8 cellular contexts compared by ENCODE assay signal in genomic region chr20:36792422-36792821, GRCh38. TPM values are rescaled to one million over a fixed set of nuclear protein-coding genes. Genes with fewer than 3 reads are reported as not detected.
DNase-seq lines count a peak whose midpoint lies in the region; ATAC-seq, FAIRE-seq and TF ChIP-seq lines count a peak whose summit lies in the region.

No MANE protein-coding gene starts in this region.

- DNase-seq in Karpas-422, result peak; percentile 77
- DNase-seq in WERI-Rb-1, result peak; percentile 81
- DNase-seq in hepatocyte (ENCODE audit: low spot score), result peak; percentile 71
- no peak for DNase-seq in NK-92 (lab: John Stamatoyannopoulos, UW; ENCODE audit: unreplicated experiment)
- DNase-seq in NCI-H187 treated with DMSO at 0.1 percent for 48 hours (lab: John Stamatoyannopoulos, UW), result no peak

- no peak overlapping the region for H2AFZ ChIP-seq in Karpas-422 (ENCODE audit: low read length)
- no peak overlapping the region for H2AFZ ChIP-seq in hepatocyte

- H4K20me1 ChIP-seq in Karpas-422 (ENCODE audit: insufficient read depth, low read depth, low read length), result peaks cover 22% of the 10 kb centered on the region; the same call in 1 of the 2 replicates
- H4K20me1 ChIP-seq in hepatocyte (ENCODE audit: insufficient read depth, poor library complexity, severe bottlenecking), result no peaks in the 10 kb centered on the region

- peaks cover 60% of the 10 kb centered on the region for H3K79me2 ChIP-seq in Karpas-422 (ENCODE audit: low read length)
- no peaks in the 10 kb centered on the region for H3K79me2 ChIP-seq in hepatocyte

- H3K36me3 ChIP-seq in Karpas-422 (ENCODE audit: insufficient read depth, low read length) (peaks cover 51% of the 10 kb centered on the region; the same call in 1 of the 2 replicates), WERI-Rb-1 (peaks cover 57% of the 10 kb centered on the region), hepatocyte (replicated peaks; ENCODE audit: insufficient read depth, low read depth) (no peaks in the 10 kb centered on the region)

- H3K27ac ChIP-seq in Karpas-422 (ENCODE audit: low read length), result no peak overlapping the region
- H3K27ac ChIP-seq in WERI-Rb-1, result no peak overlapping the region
- no peak overlapping the region for H3K27ac ChIP-seq in hepatocyte

- H3K4me1 ChIP-seq in Karpas-422 (ENCODE audit: low read length), result peaks cover 8% of the 10 kb centered on the region
- no peaks in the 10 kb centered on the region for H3K4me1 ChIP-seq in hepatocyte (ENCODE audit: insufficient read depth)

- H3K9me3 ChIP-seq in Karpas-422 (ENCODE audit: low read length) (no peaks in the 10 kb centered on the region), WERI-Rb-1 (ENCODE audit: severe bottlenecking) (no peaks in the 10 kb centered on the region), hepatocyte (ENCODE audit: low read depth) (no peaks in the 10 kb centered on the region)

- H3K27me3 ChIP-seq in Karpas-422 (ENCODE audit: low read length) (no peaks in the 10 kb centered on the region), WERI-Rb-1 (ENCODE audit: insufficient read depth, low read depth, severe bottlenecking) (no peaks in the 10 kb centered on the region), hepatocyte (no peaks in the 10 kb centered on the region)

- H3K4me2 ChIP-seq in Karpas-422 (ENCODE audit: low read depth, low read length, poor library complexity, severe bottlenecking) (no peak overlapping the region), hepatocyte (no peak overlapping the region)

- H3K9me2 ChIP-seq in Karpas-422 (replicated peaks; ENCODE audit: insufficient read depth, low read length) (no peaks in the 10 kb centered on the region), hepatocyte (replicated peaks; ENCODE audit: insufficient read depth) (no peaks in the 10 kb centered on the region)

- TF ChIP-seq CTCF in WERI-Rb-1 (IDR thresholded peaks at IDR 0.05; ENCODE audit: low read depth, low read length), result peak; percentile 70
- peak; percentile 48 for TF ChIP-seq CTCF in hepatocyte (IDR thresholded peaks at IDR 0.05; ENCODE audit: poor library complexity)

- no peak overlapping the region for H3K4me3 ChIP-seq in Karpas-422 (ENCODE audit: low read length)
- no peak overlapping the region for H3K4me3 ChIP-seq in WERI-Rb-1 (ENCODE audit: low read depth, low read length)
- no peak overlapping the region for H3K4me3 ChIP-seq in hepatocyte

- no peak overlapping the region for H3K9ac ChIP-seq in Karpas-422 (ENCODE audit: low read length)

- peak; percentile 61 for FAIRE-seq in G401.6 (lab: Jason Lieb, UNC)

- 88% methylated on average over 3 of the region's 3 CpGs for WGBS in hepatocyte (ENCODE audit: low lambda C conversion rate, missing lambda C conversion rate)

- ATAC-seq in HG02763 (IDR thresholded peaks at IDR 0.05; ENCODE audit: unreplicated experiment) (no peak), HG03095 (IDR thresholded peaks at IDR 0.05; ENCODE audit: unreplicated experiment) (no peak)

RNA-seq across cellular contexts. Expression of gene DSN1, which starts 18.9 kb away (rescaled TPM):
- 15.4 and 16.3 TPM in 2 replicates for total RNA-seq in Karpas-422 (2014; rRNA removed; shearing (Covaris generic); ENCODE audit: low replicate concordance)
- 10.3 and 12.7 TPM in 2 replicates for total RNA-seq in hepatocyte
- 9.2 and 9.5 TPM in 2 replicates for polyA plus RNA-seq in hepatocyte

RNA-seq across cellular contexts. Expression of gene NDRG3, which starts 46.5 kb away (rescaled TPM):
- 23.7 and 33.6 TPM in 2 replicates for total RNA-seq in Karpas-422 (2014; rRNA removed; shearing (Covaris generic); ENCODE audit: low replicate concordance)
- total RNA-seq in hepatocyte, result 18.2 and 19.1 TPM in 2 replicates
- 13.6 and 19.5 TPM in 2 replicates for polyA plus RNA-seq in hepatocyte

Comparison
In these comparisons a context has a peak if more than half of its experiments do, and no peak if none do; other contexts are left out.
1. DNase-seq: peak in Karpas-422 (single experiment), WERI-Rb-1 (single experiment) and hepatocyte (single experiment); none in NK-92 (single experiment) and NCI-H187 treated with DMSO at 0.1 percent for 48 hours (single experiment).